Comparison of ENCODE assay signal across 23 cellular contexts in genomic region chr22:39924286-39924685, GRCh38. TPM values are rescaled to one million over a fixed set of nuclear protein-coding genes. Genes with fewer than 3 reads are reported as not detected.
"Had no signal": no experiment of that assay in that cellular context is flagged by ENCODE, and none has a peak within 500 bp of the region (broad histone marks: within the 10 kb centered on the region; RNA-seq: fewer than 3 reads in every experiment).

No MANE protein-coding gene starts in this region.

- H3K27ac Mint-ChIP-seq: nephron progenitor cell; stimulated activated effector memory CD8-positive, alpha-beta T cell treated with anti-CD3 and anti-CD28 coated beads, Interleukin-12 subunit alpha, Interleukin-12 subunit beta, amount 100 ng/mL, for 72 hours; WTC11 had no signal

- ATAC-seq: lower lobe of right lung; sciatic nerve; stimulated activated effector memory CD8-positive, alpha-beta T cell treated with anti-CD3 and anti-CD28 coated beads, Interleukin-12 subunit alpha, Interleukin-12 subunit beta, amount 100 ng/mL, for 72 hours; WTC11 had no signal

- DNase-seq: activated CD4-positive, alpha-beta T cell treated with anti-CD3 and anti-CD28 coated beads for 48 hours; activated effector memory CD4-positive, alpha-beta T cell treated with anti-CD3 and anti-CD28 coated beads, Interleukin-2, amount 50 U/mL, for 16 hours; dorsolateral prefrontal cortex; foreskin melanocyte; glutamatergic neuron; hippocampal formation; islet precursor cell; left colon; lower lobe of right lung; nephron progenitor cell; nucleus accumbens; stimulated activated CD4-positive, alpha-beta T cell treated with anti-CD3 and anti-CD28 coated beads, Interleukin-4, amount 100 ng/mL, for 1 hour; thyroid gland had no signal

- H3K9me3 ChIP-seq: body of pancreas, lower lobe of right lung, thyroid gland had no signal

- H3K9me3 Mint-ChIP-seq: nephron progenitor cell; stimulated activated effector memory CD8-positive, alpha-beta T cell treated with anti-CD3 and anti-CD28 coated beads, Interleukin-12 subunit alpha, Interleukin-12 subunit beta, amount 100 ng/mL, for 72 hours; T-helper 2 cell treated with Interferon-gamma antibody and Interleukin-4, amounts not matched to agents 5 μg/mL and 100 μg/mL, for 36 hours; WTC11 had no signal

- H3K36me3 Mint-ChIP-seq: WTC11 had no signal

- H3K27me3 ChIP-seq: body of pancreas, thyroid gland had no signal

- H3K36me3 ChIP-seq: lower lobe of right lung, thyroid gland had no signal

- H3K4me3 Mint-ChIP-seq: nephron progenitor cell; stimulated activated effector memory CD8-positive, alpha-beta T cell treated with anti-CD3 and anti-CD28 coated beads, Interleukin-12 subunit alpha, Interleukin-12 subunit beta, amount 100 ng/mL, for 72 hours; WTC11 had no signal

- H3K4me3 ChIP-seq: body of pancreas, dorsolateral prefrontal cortex, lower lobe of right lung, smooth muscle cell, thyroid gland had no signal

- H3K27ac ChIP-seq: dorsolateral prefrontal cortex, lower lobe of right lung, thyroid gland had no signal

RNA-seq across cellular contexts. Expression of gene GRAP2, which starts 23.4 kb away (rescaled TPM):
- total RNA-seq: epithelial cell of proximal tubule, smooth muscle cell had no signal
- polyA plus RNA-seq: smooth muscle cell had no signal

RNA-seq across cellular contexts. Expression of gene ENTHD1, which starts 30.7 kb away (rescaled TPM):
- total RNA-seq: body of pancreas, cardiac septum, dorsolateral prefrontal cortex, epithelial cell of proximal tubule, left colon, lower lobe of right lung, mesenteric fat pad, smooth muscle cell, ureter, WTC11 had no signal
- polyA plus RNA-seq: smooth muscle cell had no signal

RNA-seq across cellular contexts. Expression of gene TMA7B, which starts 35.9 kb away (rescaled TPM):
- total RNA-seq: body of pancreas, cardiac septum, epithelial cell of proximal tubule, left colon, mesenteric fat pad, smooth muscle cell, WTC11 had no signal
- polyA plus RNA-seq: smooth muscle cell had no signal
